In the genomic region with DNA sequence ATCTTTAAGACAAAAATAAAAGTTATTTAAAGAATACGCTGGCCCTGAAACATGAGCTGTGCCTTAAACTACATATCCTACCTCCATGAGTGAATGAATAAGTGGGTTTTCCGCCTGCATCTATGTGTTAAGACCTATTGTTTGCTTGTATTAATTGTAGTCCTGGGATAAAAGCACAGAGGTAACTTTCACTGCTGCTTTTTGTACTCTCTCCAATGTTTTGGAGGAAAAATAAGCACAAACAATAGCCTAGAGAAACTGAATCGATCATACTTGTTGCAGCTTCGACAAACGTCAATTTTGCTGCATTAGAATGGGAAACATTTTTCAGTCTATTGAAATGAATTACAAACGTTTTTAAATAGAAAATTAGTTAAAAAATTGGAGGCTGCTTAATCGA, we compare ENCODE assay signal across 10 cellular contexts. TPM values are rescaled to one million over a fixed set of nuclear protein-coding genes. Genes with fewer than 3 reads are reported as not detected.
DNase-seq lines count a peak whose midpoint lies in the region; ATAC-seq and TF ChIP-seq lines count a peak whose summit lies in the region.
"Had no signal": no experiment of that assay in that cellular context is flagged by ENCODE, and none has a peak within 500 bp of the region (broad histone marks: within the 10 kb centered on the region; RNA-seq: fewer than 3 reads in every experiment).

No MANE protein-coding gene starts in this region.

- no peaks in the 10 kb centered on the region for H3K36me3 ChIP-seq in cardiac muscle cell
- 0 out of 2 replicates have a peak, but pooled peaks cover 9% of the 10 kb centered on the region for H3K36me3 ChIP-seq in SJCRH30

- no peak overlapping the region for H3K27ac Mint-ChIP-seq in stimulated activated naive CD8-positive, alpha-beta T cell treated with anti-CD3 and anti-CD28 coated beads, Interleukin-15, amount 100 ng/mL, for 72 hours

- no peaks in the 10 kb centered on the region for H3K9me3 Mint-ChIP-seq in stimulated activated naive CD8-positive, alpha-beta T cell treated with anti-CD3 and anti-CD28 coated beads, Interleukin-15, amount 100 ng/mL, for 72 hours
- H3K9me3 Mint-ChIP-seq: activated naive CD4-positive, alpha-beta T cell treated with anti-CD3 and anti-CD28 coated beads, Interleukin-2, amount 50 U/mL, for 72 hours had no signal

- H3K9me3 ChIP-seq in cardiac muscle cell (ENCODE audit: low read depth) (no peaks in the 10 kb centered on the region), SJCRH30 (replicated peaks) (no peaks in the 10 kb centered on the region)

- TF ChIP-seq CTCF in cardiac muscle cell (IDR thresholded peaks at IDR 0.05; ENCODE audit: low read depth, low read length), result no peak

- H3K27ac ChIP-seq in cardiac muscle cell, result no peak overlapping the region
- peak overlapping the region; percentile 93; the same call in 1 of the 2 replicates for H3K27ac ChIP-seq in SJCRH30

- DNase-seq in cardiac muscle cell (ENCODE audit: low read depth in 1 of 2, low spot score in 1 of 2), result no peak
- DNase-seq in cardiac septum (ENCODE audit: low spot score), result no peak
- DNase-seq in SJCRH30, result no peak
- no peak for DNase-seq in stimulated activated naive CD8-positive, alpha-beta T cell treated with anti-CD3 and anti-CD28 coated beads, Interleukin-15, amount 100 ng/mL, for 72 hours
- no peak for DNase-seq in NCI-H226
- DNase-seq: NCI-H187 treated with DMSO at 0.1 percent for 48 hours had no signal

- no peak for ATAC-seq in stimulated activated naive CD8-positive, alpha-beta T cell treated with anti-CD3 and anti-CD28 coated beads, Interleukin-15, amount 100 ng/mL, for 72 hours
- no peak for ATAC-seq in HG03097 (IDR thresholded peaks at IDR 0.05; ENCODE audit: low FRiP score, unreplicated experiment)
- ATAC-seq in GM21737 (IDR thresholded peaks at IDR 0.05; ENCODE audit: unreplicated experiment), result no peak

- H3K27me3 Mint-ChIP-seq in stimulated activated naive CD8-positive, alpha-beta T cell treated with anti-CD3 and anti-CD28 coated beads, Interleukin-15, amount 100 ng/mL, for 72 hours, result peaks cover 17% of the 10 kb centered on the region

- peaks cover 27% of the 10 kb centered on the region for H3K4me1 Mint-ChIP-seq in stimulated activated naive CD8-positive, alpha-beta T cell treated with anti-CD3 and anti-CD28 coated beads, Interleukin-15, amount 100 ng/mL, for 72 hours

- H3K4me3 ChIP-seq in cardiac muscle cell (peak overlapping the region; percentile 97), SJCRH30 (peak overlapping the region; percentile 96), iPS-11a (ENCODE audit: low read depth, low read length) (peak overlapping the region; percentile 82)

- intact Hi-C loops in cardiac septum (cut with DNase I), result loop anchor here (2.0 to 5.0 kb wide), 3 partner anchors 81 to 616 kb away; no protein-coding TSS in a partner anchor

- H3K27me3 ChIP-seq in cardiac muscle cell (no peaks in the 10 kb centered on the region), SJCRH30 (no peaks in the 10 kb centered on the region)

- peak overlapping the region; percentile 90 to 95 for H3K4me3 Mint-ChIP-seq in stimulated activated naive CD8-positive, alpha-beta T cell treated with anti-CD3 and anti-CD28 coated beads, Interleukin-15, amount 100 ng/mL, for 72 hours

- peaks cover 13% of the 10 kb centered on the region for H3K4me1 ChIP-seq in cardiac muscle cell (ENCODE audit: low read depth)
- peaks cover 2% of the 10 kb centered on the region for H3K4me1 ChIP-seq in SJCRH30

RNA-seq across cellular contexts. Expression of a gene that starts 1.3 kb away (rescaled TPM):
- 554 and 574 TPM in 2 replicates for total RNA-seq in cardiac muscle cell
- polyA plus RNA-seq in cardiac muscle cell, result 213 and 298 TPM in 2 replicates
- total RNA-seq in cardiac septum, result 171 TPM
- 613 and 641 TPM in 2 replicates for total RNA-seq in SJCRH30 (2014; rRNA removed; shearing (Covaris generic))
